ENCODE assay signal across 7 cellular contexts in genomic region chr11:46669606-46670243, GRCh38. TPM values are rescaled to one million over a fixed set of nuclear protein-coding genes. Genes with fewer than 3 reads are reported as not detected.
DNase-seq lines count a peak whose midpoint lies in the region; ATAC-seq and TF ChIP-seq lines count a peak whose summit lies in the region.
"Had no signal": no experiment of that assay in that cellular context is flagged by ENCODE, and none has a peak within 500 bp of the region (broad histone marks: within the 10 kb centered on the region; RNA-seq: fewer than 3 reads in every experiment).

No MANE protein-coding gene starts in this region.

- TF ChIP-seq EP300 in sigmoid colon (IDR thresholded peaks at IDR 0.05), result no peak

- TF ChIP-seq CTCF in sigmoid colon (IDR thresholded peaks at IDR 0.05), result no peak

- no peaks in the 10 kb centered on the region for H3K27me3 ChIP-seq in sigmoid colon

- no peak overlapping the region for H3K4me3 Mint-ChIP-seq in activated CD4-positive, alpha-beta T cell treated with anti-CD3 and anti-CD28 coated beads, Interleukin-2, amount 10 ng/mL, durations not matched to agents 24 days and 14 days
- H3K4me3 Mint-ChIP-seq in activated naive CD8-positive, alpha-beta T cell treated with anti-CD3 and anti-CD28 coated beads for 36 hours, result no peak overlapping the region

- peaks cover 59% of the 10 kb centered on the region for H3K36me3 Mint-ChIP-seq in activated CD4-positive, alpha-beta T cell treated with anti-CD3 and anti-CD28 coated beads, Interleukin-2, amount 10 ng/mL, durations not matched to agents 24 days and 14 days (ENCODE audit: low read depth)
- H3K36me3 Mint-ChIP-seq in activated naive CD8-positive, alpha-beta T cell treated with anti-CD3 and anti-CD28 coated beads for 36 hours, result peaks cover 27% of the 10 kb centered on the region

- H3K9me3 Mint-ChIP-seq in activated CD4-positive, alpha-beta T cell treated with anti-CD3 and anti-CD28 coated beads, Interleukin-2, amount 10 ng/mL, durations not matched to agents 24 days and 14 days, result no peaks in the 10 kb centered on the region
- H3K9me3 Mint-ChIP-seq in activated naive CD8-positive, alpha-beta T cell treated with anti-CD3 and anti-CD28 coated beads for 36 hours, result no peaks in the 10 kb centered on the region

- H3K27me3 Mint-ChIP-seq in activated CD4-positive, alpha-beta T cell treated with anti-CD3 and anti-CD28 coated beads, Interleukin-2, amount 10 ng/mL, durations not matched to agents 24 days and 14 days, result no peaks in the 10 kb centered on the region
- H3K27me3 Mint-ChIP-seq in activated naive CD8-positive, alpha-beta T cell treated with anti-CD3 and anti-CD28 coated beads for 36 hours, result no peaks in the 10 kb centered on the region

- no peak overlapping the region for H3K27ac ChIP-seq in sigmoid colon

- H3K4me1 Mint-ChIP-seq in activated CD4-positive, alpha-beta T cell treated with anti-CD3 and anti-CD28 coated beads, Interleukin-2, amount 10 ng/mL, durations not matched to agents 24 days and 14 days, result peaks cover 34% of the 10 kb centered on the region
- peaks cover 50% of the 10 kb centered on the region for H3K4me1 Mint-ChIP-seq in activated naive CD8-positive, alpha-beta T cell treated with anti-CD3 and anti-CD28 coated beads for 36 hours

- ATAC-seq in HG02642 (IDR thresholded peaks at IDR 0.05; ENCODE audit: poor library complexity, unreplicated experiment) (no peak), HG03521 (IDR thresholded peaks at IDR 0.05; ENCODE audit: unreplicated experiment) (no peak)

- H3K27ac Mint-ChIP-seq in activated CD4-positive, alpha-beta T cell treated with anti-CD3 and anti-CD28 coated beads, Interleukin-2, amount 10 ng/mL, durations not matched to agents 24 days and 14 days, result peak overlapping the region; percentile 74
- peak overlapping the region; percentile 68 for H3K27ac Mint-ChIP-seq in activated naive CD8-positive, alpha-beta T cell treated with anti-CD3 and anti-CD28 coated beads for 36 hours

- WGBS in sigmoid colon, 2 donors, result 77 to 85% methylated on average over 4 of the region's 4 CpGs

- no peak overlapping the region for H3K4me3 ChIP-seq in sigmoid colon

- no peaks in the 10 kb centered on the region for H3K9me3 ChIP-seq in sigmoid colon

- intact Hi-C loops in activated CD4-positive, alpha-beta T cell treated with anti-CD3 and anti-CD28 coated beads, Interleukin-2, amount 10 ng/mL, durations not matched to agents 24 days and 14 days (cut with micrococcal nuclease), result loop anchor here (2.0 kb wide), 1 partner anchor 31 kb away; the partner anchor contains the start of genes ARHGAP1 and ZNF408
- intact Hi-C loops in sigmoid colon (cut with DNase I), result no loop called here

- H3K36me3 ChIP-seq in sigmoid colon, result peaks cover 26 to 90% (median 50%) of the 10 kb centered on the region in 4 donors

- peaks cover 0 to 23% (median 11%) of the 10 kb centered on the region in 4 donors for H3K4me1 ChIP-seq in sigmoid colon

- no peak for DNase-seq in activated CD4-positive, alpha-beta T cell treated with anti-CD3 and anti-CD28 coated beads, Interleukin-2, amount 10 ng/mL, durations not matched to agents 24 days and 14 days
- no peak for DNase-seq in activated CD4-positive, alpha-beta T cell treated with anti-CD3 and anti-CD28 coated beads, Interleukin-2, amount 50 U/mL, for 4 hours
- DNase-seq in activated naive CD8-positive, alpha-beta T cell treated with anti-CD3 and anti-CD28 coated beads for 36 hours, result no peak
- peak; percentile 58 for DNase-seq in sigmoid colon

- no peak for TF ChIP-seq POLR2A in sigmoid colon (IDR thresholded peaks at IDR 0.05)

RNA-seq across cellular contexts. Expression of gene ARHGAP1, which starts 30.7 kb away (rescaled TPM):
- 59.1 and 61.7 TPM in 2 replicates for total RNA-seq in activated CD4-positive, alpha-beta T cell treated with anti-CD3 and anti-CD28 coated beads, Interleukin-2, amount 10 ng/mL, durations not matched to agents 24 days and 14 days
- total RNA-seq in activated naive CD8-positive, alpha-beta T cell treated with anti-CD3 and anti-CD28 coated beads for 36 hours, result 10 to 100 TPM; 45.1 to 46.8 TPM
- 10 to 100 TPM; 37.5 to 78.2 (median 57.3) TPM for total RNA-seq in sigmoid colon
- polyA plus RNA-seq in sigmoid colon, result 10 to 100 TPM; 25.0 to 41.2 (median 30.6) TPM

RNA-seq across cellular contexts. Expression of gene ZNF408, which starts 31.1 kb away (rescaled TPM):
- 12.9 and 14.1 TPM in 2 replicates for total RNA-seq in activated CD4-positive, alpha-beta T cell treated with anti-CD3 and anti-CD28 coated beads, Interleukin-2, amount 10 ng/mL, durations not matched to agents 24 days and 14 days
- total RNA-seq in activated naive CD8-positive, alpha-beta T cell treated with anti-CD3 and anti-CD28 coated beads for 36 hours, result 10 to 100 TPM; 12.9 to 15.1 TPM
- 10 to 100 TPM in 2 of 4 donors, 1 to 10 TPM in 2; 4.3 to 12.8 (median 9.2) TPM for total RNA-seq in sigmoid colon
- polyA plus RNA-seq in sigmoid colon, result 10 to 100 TPM in 1 of 3 donors, 1 to 10 TPM in 2; 6.2 to 10.7 (median 8.4) TPM

RNA-seq across cellular contexts. Expression of gene F2, which starts 49.3 kb away (rescaled TPM):
- 0.30 TPM in 1 of 2 replicates, not detected in the other for total RNA-seq in activated CD4-positive, alpha-beta T cell treated with anti-CD3 and anti-CD28 coated beads, Interleukin-2, amount 10 ng/mL, durations not matched to agents 24 days and 14 days
- total RNA-seq in activated naive CD8-positive, alpha-beta T cell treated with anti-CD3 and anti-CD28 coated beads for 36 hours, result not detected
- under 1 TPM in 1 of 4 donors, not detected in 3; 0.28 TPM for total RNA-seq in sigmoid colon
- polyA plus RNA-seq in sigmoid colon, result under 1 TPM in 2 of 3 donors, not detected in 1; 0.13 to 0.46 TPM
- total RNA-seq: ureter had no signal

RNA-seq across cellular contexts. Expression of gene ATG13, which starts 52.4 kb away (rescaled TPM):
- 55.4 and 55.6 TPM in 2 replicates for total RNA-seq in activated CD4-positive, alpha-beta T cell treated with anti-CD3 and anti-CD28 coated beads, Interleukin-2, amount 10 ng/mL, durations not matched to agents 24 days and 14 days
- 10 to 100 TPM; 49.2 to 51.4 TPM for total RNA-seq in activated naive CD8-positive, alpha-beta T cell treated with anti-CD3 and anti-CD28 coated beads for 36 hours
- total RNA-seq in sigmoid colon, result 10 to 100 TPM; 47.7 to 96.4 (median 52.7) TPM
- polyA plus RNA-seq in sigmoid colon, result 10 to 100 TPM; 27.6 to 48.5 (median 34.2) TPM

RNA-seq across cellular contexts. Expression of gene HARBI1, which starts 52.7 kb away (rescaled TPM):
- 4.3 and 4.5 TPM in 2 replicates for total RNA-seq in activated CD4-positive, alpha-beta T cell treated with anti-CD3 and anti-CD28 coated beads, Interleukin-2, amount 10 ng/mL, durations not matched to agents 24 days and 14 days
- 1 to 10 TPM; 2.6 to 4.5 TPM for total RNA-seq in activated naive CD8-positive, alpha-beta T cell treated with anti-CD3 and anti-CD28 coated beads for 36 hours
- 1 to 10 TPM; 1.6 to 8.9 (median 3.8) TPM for total RNA-seq in sigmoid colon
- 1 to 10 TPM; 4.1 to 7.9 (median 4.8) TPM for polyA plus RNA-seq in sigmoid colon
